In the genomic region with DNA sequence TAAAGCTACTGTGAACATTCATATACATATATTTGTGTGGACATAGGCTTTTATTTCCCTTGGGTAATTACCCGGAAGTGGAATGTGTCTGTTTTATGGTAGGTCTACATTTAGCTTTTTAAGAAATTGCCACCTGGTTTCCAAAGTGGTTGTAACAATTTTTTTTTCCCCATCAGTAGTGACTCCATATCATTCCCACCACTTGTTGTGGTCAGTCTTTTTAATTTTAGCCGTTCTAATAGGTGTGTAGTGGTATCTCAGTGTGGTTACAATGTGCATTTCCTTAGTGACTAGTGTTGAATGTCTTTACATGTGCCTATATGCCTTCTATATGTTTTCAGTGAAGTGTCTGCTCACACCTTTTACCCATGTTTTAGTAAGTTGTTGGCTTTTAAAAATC, we compare ENCODE assay signal across 9 cellular contexts.
"Had no signal": no experiment of that assay in that cellular context is flagged by ENCODE, and none has a peak within 500 bp of the region (broad histone marks: within the 10 kb centered on the region; RNA-seq: fewer than 3 reads in every experiment).

No MANE protein-coding gene starts in this region.

- H3K9me3 ChIP-seq: HAP-1 had no signal

- H3K4me3 ChIP-seq: GM23248, GM23338, HAP-1 had no signal

- DNase-seq: GM23248, GOT3, H7, H9, HCEC 1CT, HFFc6 had no signal

- H3K4me3 Mint-ChIP-seq: GM23338, H9, HFFc6 had no signal

- ATAC-seq: GM23338, HCT116 had no signal

- H3K27ac ChIP-seq: GM23248 had no signal

- H3K9me3 Mint-ChIP-seq: GM23338, H9, HFFc6 had no signal

- H3K27ac Mint-ChIP-seq: GM23338, H9, HFFc6 had no signal
